ENCODE assay signal across 29 cellular contexts in genomic region chr13:114200673-114201005, GRCh38. TPM values are rescaled to one million over a fixed set of nuclear protein-coding genes. Genes with fewer than 3 reads are reported as not detected.
DNase-seq lines count a peak whose midpoint lies in the region; ATAC-seq and TF ChIP-seq lines count a peak whose summit lies in the region.
"Had no signal": no experiment of that assay in that cellular context is flagged by ENCODE, and none has a peak within 500 bp of the region (broad histone marks: within the 10 kb centered on the region; RNA-seq: fewer than 3 reads in every experiment).

No MANE protein-coding gene starts in this region.

- intact Hi-C loops in mammary epithelial cell (cut with micrococcal nuclease), result no loop called here
- intact Hi-C loops in MCF 10A (cut with micrococcal nuclease), result no loop called here
- intact Hi-C loops in testis (cut with DNase I; ENCODE audit: low total_unique reads), result no loop called here

- H3K4me3 ChIP-seq in mammary epithelial cell (replicated peaks in 1 of 3; ENCODE audit: insufficient read depth in 1 of 3, low read depth in 2 of 3, low read length in 3 of 3), result no peak overlapping the region
- H3K4me3 ChIP-seq in astrocyte of the spinal cord (ENCODE audit: low read depth, low read length), result no peak overlapping the region
- H3K4me3 ChIP-seq in testis, result peak overlapping the region; percentile 26 to 47
- H3K4me3 ChIP-seq: K562, skin epidermis, tibial nerve had no signal

- H4K20me1 ChIP-seq in mammary epithelial cell (ENCODE audit: insufficient read depth, low read length), result no peaks in the 10 kb centered on the region

- peaks cover 8% of the 10 kb centered on the region for H3K9me3 ChIP-seq in mammary epithelial cell (replicated peaks; ENCODE audit: insufficient read depth, low read length)
- H3K9me3 ChIP-seq in testis, result no peaks in the 10 kb centered on the region
- no peaks in the 10 kb centered on the region for H3K9me3 ChIP-seq in T-helper 17 cell (ENCODE audit: control insufficient read depth, low read length, poor library complexity, severe bottlenecking)
- H3K9me3 ChIP-seq: tibial nerve had no signal

- H3K4me1 Mint-ChIP-seq in MCF 10A (ENCODE audit: insufficient read depth, unreplicated experiment) (no peaks in the 10 kb centered on the region), T-helper 17 cell (peaks cover 20% of the 10 kb centered on the region)
- H3K4me1 Mint-ChIP-seq in activated naive CD8-positive, alpha-beta T cell treated with anti-CD3 and anti-CD28 coated beads for 36 hours, result peaks cover 15% of the 10 kb centered on the region
- H3K4me1 Mint-ChIP-seq: activated B cell treated with CpG ODN at 0.5 μM for 24 hours, brain had no signal

- TF ChIP-seq CTCF in mammary epithelial cell (conservative IDR thresholded peaks at IDR 0.05 in 1 of 2, IDR thresholded peaks at IDR 0.05 in 1 of 2; ENCODE audit: extremely low read depth in 1 of 2, insufficient read depth in 1 of 2, low read depth in 1 of 2, low read length in 2 of 2), result no peak
- TF ChIP-seq CTCF in MCF 10A (IDR thresholded peaks at IDR 0.05; ENCODE audit: unreplicated experiment), result no peak
- no peak for TF ChIP-seq CTCF in astrocyte of the spinal cord (IDR thresholded peaks at IDR 0.05; ENCODE audit: low read depth, low read length)
- no peak for TF ChIP-seq CTCF in testis (IDR thresholded peaks at IDR 0.05)

- POLR2A ChIA-PET in MCF 10A (lab: Yijun Ruan, JAX), result no interaction called here

- peak overlapping the region; percentile 26 for H3K4me2 ChIP-seq in mammary epithelial cell (ENCODE audit: insufficient read depth, low read depth, low read length)

- no peak overlapping the region for H3K9ac ChIP-seq in mammary epithelial cell (ENCODE audit: insufficient read depth, low read length)

- ATAC-seq in T-helper 17 cell, result no peak
- ATAC-seq: foreskin keratinocyte, K562, SK-N-SH treated with all-trans-retinoic acid at 6 μM for 48 hours had no signal

- WGBS in mammary epithelial cell (ENCODE audit: low coverage, missing lambda C conversion rate), result 53% methylated on average over 10 of the region's 10 CpGs
- 21 to 26% methylated on average over 10 of the region's 10 CpGs for WGBS in testis, 2 donors

- CTCF ChIA-PET in mammary epithelial cell (lab: Charles Lee; ENCODE audit: low non-redundant PET) (no interaction called here), MCF 10A (lab: Yijun Ruan, JAX) (no interaction called here)

- in situ Hi-C loops in mammary epithelial cell (cut with MboI; ENCODE audit: low sequenced_read_pairs in 2 of 2) (no loop called here), astrocyte of the spinal cord (cut with HindIII; ENCODE audit: low sequenced_read_pairs) (no loop called here)

- H3K27me3 Mint-ChIP-seq in MCF 10A (ENCODE audit: insufficient read depth, unreplicated experiment) (no peaks in the 10 kb centered on the region), T-helper 17 cell (no peaks in the 10 kb centered on the region)
- no peaks in the 10 kb centered on the region for H3K27me3 Mint-ChIP-seq in activated naive CD8-positive, alpha-beta T cell treated with anti-CD3 and anti-CD28 coated beads for 36 hours
- H3K27me3 Mint-ChIP-seq: activated B cell treated with CpG ODN at 0.5 μM for 24 hours; activated T-cell treated with anti-CD3 and anti-CD28 coated beads, Interleukin-2, amount 50 U/mL, for 24 hours had no signal

- no peaks in the 10 kb centered on the region for H3K79me2 ChIP-seq in mammary epithelial cell (ENCODE audit: insufficient read depth, low read length)

- no peak overlapping the region for H3K27ac Mint-ChIP-seq in MCF 10A (ENCODE audit: low read depth, unreplicated experiment)
- H3K27ac Mint-ChIP-seq in activated naive CD8-positive, alpha-beta T cell treated with anti-CD3 and anti-CD28 coated beads for 36 hours, result no peak overlapping the region
- H3K27ac Mint-ChIP-seq in T-helper 17 cell, result no peak overlapping the region
- H3K27ac Mint-ChIP-seq: activated B cell treated with CpG ODN at 0.5 μM for 24 hours; activated CD4-positive, alpha-beta memory T cell treated with anti-CD3 and anti-CD28 coated beads, Interleukin-2, amount 10 ng/mL, durations not matched to agents 7 days and 5 days; activated T-cell treated with anti-CD3 and anti-CD28 coated beads, Interleukin-2, amount 50 U/mL, for 24 hours; brain had no signal

- H3K4me3 Mint-ChIP-seq in MCF 10A (ENCODE audit: unreplicated experiment), result no peak overlapping the region
- H3K4me3 Mint-ChIP-seq in activated naive CD8-positive, alpha-beta T cell treated with anti-CD3 and anti-CD28 coated beads for 36 hours, result no peak overlapping the region
- H3K4me3 Mint-ChIP-seq in T-helper 17 cell, result no peak overlapping the region
- H3K4me3 Mint-ChIP-seq: activated B cell treated with CpG ODN at 0.5 μM for 24 hours; activated CD4-positive, alpha-beta memory T cell treated with anti-CD3 and anti-CD28 coated beads, Interleukin-2, amount 10 ng/mL, durations not matched to agents 7 days and 5 days; activated T-cell treated with anti-CD3 and anti-CD28 coated beads, Interleukin-2, amount 50 U/mL, for 24 hours; brain had no signal

- H3K27ac ChIP-seq in mammary epithelial cell (ENCODE audit: insufficient read depth, low read depth, low read length) (no peak overlapping the region), testis (no peak overlapping the region)
- H3K27ac ChIP-seq: C4-2B, foreskin keratinocyte, RWPE1, skin epidermis, tibial nerve had no signal

- no peak for DNase-seq in mammary epithelial cell
- DNase-seq in MCF 10A (ENCODE audit: unreplicated experiment), result no peak
- DNase-seq in astrocyte of the spinal cord (ENCODE audit: low read depth, low spot score), result peak; percentile 33
- DNase-seq in left kidney (ENCODE audit: low read depth, low spot score), result peak; percentile 74
- no peak for DNase-seq in testis
- DNase-seq in activated naive CD8-positive, alpha-beta T cell treated with anti-CD3 and anti-CD28 coated beads for 36 hours, result no peak
- no peak for DNase-seq in T-helper 17 cell
- DNase-seq in activated naive CD4-positive, alpha-beta T cell treated with Interleukin-2 at 50 U/mL for 16 hours, result no peak
- DNase-seq: activated B cell treated with CpG ODN at 0.5 μM for 24 hours; activated CD4-positive, alpha-beta memory T cell treated with anti-CD3 and anti-CD28 coated beads, Interleukin-2, amount 10 ng/mL, durations not matched to agents 7 days and 5 days; activated naive CD4-positive, alpha-beta T cell treated with anti-CD3 and anti-CD28 coated beads, Interleukin-2, amount 50 U/mL, for 16 hours; activated T-cell treated with anti-CD3 and anti-CD28 coated beads, Interleukin-2, amount 50 U/mL, for 24 hours; cortex of kidney; foreskin keratinocyte; GOT3; hippocampal formation; NCI-H187 treated with DMSO at 0.1 percent for 48 hours; NCI-H524 treated with DMSO at 0.1 percent for 48 hours; stimulated activated naive CD4-positive, alpha-beta T cell treated with Interleukin-2 at 50 U/mL for 16 hours had no signal

- no peak for TF ChIP-seq POLR2A in testis (IDR thresholded peaks at IDR 0.05)

- peaks cover 13% of the 10 kb centered on the region for H3K4me1 ChIP-seq in mammary epithelial cell (ENCODE audit: insufficient read depth, low read length)
- H3K4me1 ChIP-seq in testis, result no peaks in the 10 kb centered on the region
- H3K4me1 ChIP-seq: tibial nerve had no signal

- no peaks in the 10 kb centered on the region for H3K36me3 Mint-ChIP-seq in MCF 10A (ENCODE audit: insufficient read depth, unreplicated experiment)
- no peaks in the 10 kb centered on the region for H3K36me3 Mint-ChIP-seq in activated naive CD8-positive, alpha-beta T cell treated with anti-CD3 and anti-CD28 coated beads for 36 hours
- H3K36me3 Mint-ChIP-seq in T-helper 17 cell (ENCODE audit: low read depth), result no peaks in the 10 kb centered on the region
- H3K36me3 Mint-ChIP-seq: brain had no signal

- no peaks in the 10 kb centered on the region for H3K36me3 ChIP-seq in mammary epithelial cell (ENCODE audit: insufficient read depth, low read length)
- no peaks in the 10 kb centered on the region for H3K36me3 ChIP-seq in testis (ENCODE audit: low read depth, missing control alignments)
- H3K36me3 ChIP-seq: tibial nerve had no signal

- BruUV-seq in mammary epithelial cell (replicated peaks; lab: Mats Ljungman, UMichigan) (no TSS peak), MCF 10A (replicated peaks; lab: Mats Ljungman, UMichigan) (no TSS peak)

- H3K9me3 Mint-ChIP-seq in MCF 10A (ENCODE audit: unreplicated experiment), result no peaks in the 10 kb centered on the region
- no peaks in the 10 kb centered on the region for H3K9me3 Mint-ChIP-seq in activated naive CD8-positive, alpha-beta T cell treated with anti-CD3 and anti-CD28 coated beads for 36 hours
- H3K9me3 Mint-ChIP-seq: activated B cell treated with CpG ODN at 0.5 μM for 24 hours; activated T-cell treated with anti-CD3 and anti-CD28 coated beads, Interleukin-2, amount 50 U/mL, for 24 hours had no signal

- H3K27me3 ChIP-seq in mammary epithelial cell (ENCODE audit: insufficient read depth, low read length) (no peaks in the 10 kb centered on the region), testis (no peaks in the 10 kb centered on the region)

- H2AFZ ChIP-seq in mammary epithelial cell (ENCODE audit: low read depth, low read length), result peak overlapping the region; percentile 76

- dilution Hi-C loops in mammary epithelial cell (cut with HindIII; ENCODE audit: low sequenced_read_pairs), result no loop called here

RNA-seq across cellular contexts. Expression of gene CFAP97D2, which starts 21.6 kb away (rescaled TPM):
- total RNA-seq in mammary epithelial cell, result not detected
- polyA plus RNA-seq in mammary epithelial cell, result not detected
- not detected for polyA minus RNA-seq in mammary epithelial cell
- total RNA-seq in MCF 10A (2022), result not detected in 2 replicates
- 1 to 10 TPM; 1.5 to 2.3 TPM for total RNA-seq in testis
- 2.7 TPM for polyA plus RNA-seq in testis (ENCODE audit: insufficient read depth, low read depth, low replicate concordance)
- not detected for total RNA-seq in activated naive CD8-positive, alpha-beta T cell treated with anti-CD3 and anti-CD28 coated beads for 36 hours
- total RNA-seq in T-helper 17 cell, result not detected
- total RNA-seq: activated B cell treated with CpG ODN at 0.5 μM for 24 hours; activated CD4-positive, alpha-beta memory T cell treated with anti-CD3 and anti-CD28 coated beads, Interleukin-2, amount 10 ng/mL, durations not matched to agents 7 days and 5 days; foreskin keratinocyte; K562; kidney epithelial cell; myocyte; omental fat pad; tibial nerve had no signal
- polyA plus RNA-seq: foreskin keratinocyte, K562 had no signal

RNA-seq across cellular contexts. Expression of gene CDC16, which starts 34.1 kb away (rescaled TPM):
- total RNA-seq in mammary epithelial cell, result 10 to 100 TPM; 50.2 to 54.9 TPM
- polyA plus RNA-seq in mammary epithelial cell, result 37.3 TPM
- 54.0 TPM for polyA minus RNA-seq in mammary epithelial cell
- total RNA-seq in MCF 10A (2022), result 68.6 and 72.4 TPM in 2 replicates
- 100 to 1,000 TPM in 1 of 2 donors, 10 to 100 TPM in 1; 88.1 to 110 TPM for total RNA-seq in testis
- polyA plus RNA-seq in testis (ENCODE audit: insufficient read depth, low read depth, low replicate concordance), result 96.8 TPM
- total RNA-seq in activated naive CD8-positive, alpha-beta T cell treated with anti-CD3 and anti-CD28 coated beads for 36 hours, result 10 to 100 TPM; 72.8 to 73.0 TPM
- total RNA-seq in T-helper 17 cell, result 10 to 100 TPM; 47.8 to 69.3 TPM

Comparison
In these comparisons a context has a peak if more than half of its experiments do, and no peak if none do; other contexts are left out.
1. DNase-seq: peak in astrocyte of the spinal cord (single experiment) and left kidney (single experiment); none in mammary epithelial cell (single experiment), MCF 10A (single experiment), testis (single experiment), activated naive CD8-positive, alpha-beta T cell treated with anti-CD3 and anti-CD28 coated beads for 36 hours (single experiment), T-helper 17 cell (0 of 3) and activated naive CD4-positive, alpha-beta T cell treated with Interleukin-2 at 50 U/mL for 16 hours (single experiment).
2. H3K4me3 ChIP-seq: peak in testis (2 of 2); none in mammary epithelial cell (0 of 3) and astrocyte of the spinal cord (single experiment).